Comparison of ENCODE assay signal across 34 cellular contexts in genomic region chr19:51226068-51226467, GRCh38. TPM values are rescaled to one million over a fixed set of nuclear protein-coding genes. Genes with fewer than 3 reads are reported as not detected.
A peak's percentile ranks its signal among the peaks of the same experiment; 100 is the strongest.
DNase-seq lines count a peak whose midpoint lies in the region; ATAC-seq and TF ChIP-seq lines count a peak whose summit lies in the region.
"Had no signal": no experiment of that assay in that cellular context is flagged by ENCODE, and none has a peak within 500 bp of the region (broad histone marks: within the 10 kb centered on the region; RNA-seq: fewer than 3 reads in every experiment).

No MANE protein-coding gene starts in this region.

- no peak overlapping the region for H3K27ac ChIP-seq in neuronal stem cell (replicated peaks; ENCODE audit: low read length)
- H3K27ac ChIP-seq: A549, C4-2B, cardiac muscle cell, hepatocyte, ovary, uterus had no signal

- peak overlapping the region; percentile 67 for H3K23ac ChIP-seq in neuronal stem cell (ENCODE audit: low read depth, low read length, poor library complexity)

- WGBS in neuronal stem cell (ENCODE audit: extremely low coverage in 2 of 2, insufficient read length in 2 of 2, insufficient replicate concordance in 1 of 2), 2 donors: no CpG with 5 or more reads among the region's 3 CpGs

- peaks cover 41% of the 10 kb centered on the region for H3K27me3 Mint-ChIP-seq in activated CD4-positive, alpha-beta T cell treated with anti-CD3 and anti-CD28 coated beads, Interleukin-2, amount 10 ng/mL, durations not matched to agents 24 days and 14 days
- peaks cover 43% of the 10 kb centered on the region for H3K27me3 Mint-ChIP-seq in activated CD4-positive, alpha-beta T cell treated with anti-CD3 and anti-CD28 coated beads for 36 hours

- CTCF ChIA-PET in activated CD4-positive, alpha-beta T cell treated with anti-CD3 and anti-CD28 coated beads for 36 hours (lab: Charles Lee): interaction anchor here (0.6 kb wide), 1 partner anchor 141 kb away, joined by 3 read pairs; no protein-coding TSS in a partner anchor

- POLR2A ChIA-PET in activated CD4-positive, alpha-beta T cell treated with anti-CD3 and anti-CD28 coated beads for 36 hours (lab: Charles Lee): no interaction called here

- no peak for TF ChIP-seq CTCF in GM12864 (IDR thresholded peaks at IDR 0.05; ENCODE audit: low read depth, low read length, missing control alignments)

- H3K9me3 Mint-ChIP-seq in activated CD4-positive, alpha-beta T cell treated with anti-CD3 and anti-CD28 coated beads, Interleukin-2, amount 10 ng/mL, durations not matched to agents 24 days and 14 days: no peaks in the 10 kb centered on the region
- H3K9me3 Mint-ChIP-seq in activated CD4-positive, alpha-beta T cell treated with anti-CD3 and anti-CD28 coated beads for 36 hours (ENCODE audit: low read depth): no peaks in the 10 kb centered on the region
- no peaks in the 10 kb centered on the region for H3K9me3 Mint-ChIP-seq in stimulated activated effector memory CD8-positive, alpha-beta T cell treated with anti-CD3 and anti-CD28 coated beads, Interleukin-12 subunit alpha, Interleukin-12 subunit beta, amount 100 ng/mL, for 72 hours
- H3K9me3 Mint-ChIP-seq: IgD-negative memory B cell had no signal

- H3K27ac Mint-ChIP-seq in activated CD4-positive, alpha-beta T cell treated with anti-CD3 and anti-CD28 coated beads, Interleukin-2, amount 10 ng/mL, durations not matched to agents 24 days and 14 days: peak overlapping the region; percentile 67
- no peak overlapping the region for H3K27ac Mint-ChIP-seq in activated CD4-positive, alpha-beta T cell treated with anti-CD3 and anti-CD28 coated beads for 36 hours
- H3K27ac Mint-ChIP-seq in stimulated activated effector memory CD8-positive, alpha-beta T cell treated with anti-CD3 and anti-CD28 coated beads, Interleukin-12 subunit alpha, Interleukin-12 subunit beta, amount 100 ng/mL, for 72 hours: no peak overlapping the region
- H3K27ac Mint-ChIP-seq: HFFc6, IgD-negative memory B cell had no signal

- H2BK12ac ChIP-seq in neuronal stem cell (ENCODE audit: low read length): no peak overlapping the region

- intact Hi-C loops in activated CD4-positive, alpha-beta T cell treated with anti-CD3 and anti-CD28 coated beads, Interleukin-2, amount 10 ng/mL, durations not matched to agents 24 days and 14 days (cut with micrococcal nuclease): loop anchor here (2.0 kb wide), 1 partner anchor 31 kb away; no protein-coding TSS in a partner anchor
- intact Hi-C loops in activated CD4-positive, alpha-beta T cell treated with anti-CD3 and anti-CD28 coated beads for 36 hours (cut with DNase I, micrococcal nuclease): no loop called here

- H3K9me3 ChIP-seq in neuronal stem cell (replicated peaks in 1 of 2; ENCODE audit: control insufficient read depth in 2 of 2, insufficient read depth in 1 of 2, low read depth in 1 of 2, low read length in 2 of 2): no peaks in the 10 kb centered on the region
- H3K9me3 ChIP-seq: A549, ovary, uterus had no signal

- H3K4me3 Mint-ChIP-seq in activated CD4-positive, alpha-beta T cell treated with anti-CD3 and anti-CD28 coated beads, Interleukin-2, amount 10 ng/mL, durations not matched to agents 24 days and 14 days: peak overlapping the region; percentile 80
- H3K4me3 Mint-ChIP-seq in activated CD4-positive, alpha-beta T cell treated with anti-CD3 and anti-CD28 coated beads for 36 hours: no peak overlapping the region
- no peak overlapping the region for H3K4me3 Mint-ChIP-seq in stimulated activated effector memory CD8-positive, alpha-beta T cell treated with anti-CD3 and anti-CD28 coated beads, Interleukin-12 subunit alpha, Interleukin-12 subunit beta, amount 100 ng/mL, for 72 hours
- H3K4me3 Mint-ChIP-seq: HFFc6, IgD-negative memory B cell had no signal

- H3K4me1 Mint-ChIP-seq in activated CD4-positive, alpha-beta T cell treated with anti-CD3 and anti-CD28 coated beads, Interleukin-2, amount 10 ng/mL, durations not matched to agents 24 days and 14 days: peaks cover 32% of the 10 kb centered on the region
- no peaks in the 10 kb centered on the region for H3K4me1 Mint-ChIP-seq in activated CD4-positive, alpha-beta T cell treated with anti-CD3 and anti-CD28 coated beads for 36 hours
- H3K4me1 Mint-ChIP-seq in stimulated activated effector memory CD8-positive, alpha-beta T cell treated with anti-CD3 and anti-CD28 coated beads, Interleukin-12 subunit alpha, Interleukin-12 subunit beta, amount 100 ng/mL, for 72 hours: no peaks in the 10 kb centered on the region
- H3K4me1 Mint-ChIP-seq: IgD-negative memory B cell had no signal

- ATAC-seq in activated CD4-positive, alpha-beta T cell treated with anti-CD3 and anti-CD28 coated beads for 36 hours: no peak
- no peak for ATAC-seq in GM18502 (IDR thresholded peaks at IDR 0.05; ENCODE audit: poor library complexity, unreplicated experiment)
- ATAC-seq in stimulated activated effector memory CD8-positive, alpha-beta T cell treated with anti-CD3 and anti-CD28 coated beads, Interleukin-12 subunit alpha, Interleukin-12 subunit beta, amount 100 ng/mL, for 72 hours: no peak
- ATAC-seq: activated CD4-positive, CD25-positive, alpha-beta regulatory T cell treated with anti-CD3 and anti-CD28 coated beads, Interleukin-2, amount 50 U/mL, for 24 hours; PC-3; right cardiac atrium had no signal

- no peak overlapping the region for H2BK5ac ChIP-seq in neuronal stem cell (ENCODE audit: low read length)

- H3K79me1 ChIP-seq in neuronal stem cell (ENCODE audit: low read depth, low read length): no peaks in the 10 kb centered on the region

- H3K4me2 ChIP-seq in neuronal stem cell (ENCODE audit: insufficient read depth, low read length, poor library complexity, severe bottlenecking): no peak overlapping the region
- H3K4me2 ChIP-seq: A549, hepatocyte had no signal

- H3K9ac ChIP-seq in neuronal stem cell (ENCODE audit: low read depth, low read length, poor library complexity): no peak overlapping the region

- no peak overlapping the region for H4K91ac ChIP-seq in neuronal stem cell (ENCODE audit: low read depth, low read length, poor library complexity)

- H3K14ac ChIP-seq in neuronal stem cell (ENCODE audit: low read length): peak overlapping the region; percentile 27

- H3K36me3 ChIP-seq in neuronal stem cell (replicated peaks in 1 of 2; ENCODE audit: control insufficient read depth in 2 of 2, insufficient read depth in 2 of 2, low read length in 2 of 2): no peaks in the 10 kb centered on the region
- H3K36me3 ChIP-seq: cardiac muscle cell, ovary, uterus had no signal

- no peak overlapping the region for H2BK15ac ChIP-seq in neuronal stem cell (ENCODE audit: low read length)

- H2AFZ ChIP-seq in neuronal stem cell (ENCODE audit: low read length): no peak overlapping the region
- H2AFZ ChIP-seq: hepatocyte had no signal

- H4K8ac ChIP-seq in neuronal stem cell (ENCODE audit: low read depth, low read length): peak overlapping the region; percentile 65

- H3K36me3 Mint-ChIP-seq in activated CD4-positive, alpha-beta T cell treated with anti-CD3 and anti-CD28 coated beads, Interleukin-2, amount 10 ng/mL, durations not matched to agents 24 days and 14 days (ENCODE audit: low read depth): peaks cover 4% of the 10 kb centered on the region
- no peaks in the 10 kb centered on the region for H3K36me3 Mint-ChIP-seq in activated CD4-positive, alpha-beta T cell treated with anti-CD3 and anti-CD28 coated beads for 36 hours (ENCODE audit: low read depth)
- H3K36me3 Mint-ChIP-seq in stimulated activated effector memory CD8-positive, alpha-beta T cell treated with anti-CD3 and anti-CD28 coated beads, Interleukin-12 subunit alpha, Interleukin-12 subunit beta, amount 100 ng/mL, for 72 hours: no peaks in the 10 kb centered on the region
- H3K36me3 Mint-ChIP-seq: IgD-negative memory B cell had no signal

- H3K4me3 ChIP-seq in GM12864 (ENCODE audit: low read depth, low read length) (peak overlapping the region; percentile 19; the same call in 1 of the 2 replicates), neuronal stem cell (ENCODE audit: low read length in 2 of 2) (no peak overlapping the region)
- H3K4me3 ChIP-seq: A549, cardiac muscle cell, hepatocyte, ovary, uterus had no signal

- H3K4me1 ChIP-seq in neuronal stem cell (ENCODE audit: control insufficient read depth in 2 of 2, insufficient read depth in 1 of 2, low read depth in 1 of 2, low read length in 2 of 2): no peaks in the 10 kb centered on the region
- H3K4me1 ChIP-seq: A549, uterus had no signal

- no peak overlapping the region for H3K18ac ChIP-seq in neuronal stem cell (ENCODE audit: low read length)

- no peak overlapping the region for H2AK5ac ChIP-seq in neuronal stem cell (ENCODE audit: low read depth, low read length)

- no peak overlapping the region for H2BK120ac ChIP-seq in neuronal stem cell (ENCODE audit: low read depth, low read length)

- H3K4ac ChIP-seq in neuronal stem cell (ENCODE audit: low read length): no peak overlapping the region

- H3K27me3 ChIP-seq in neuronal stem cell (ENCODE audit: control insufficient read depth in 3 of 3, insufficient read depth in 3 of 3, low read depth in 1 of 3, low read length in 3 of 3): peaks cover 0 to 4% (median 0%) of the 10 kb centered on the region in 3 experiments
- H3K27me3 ChIP-seq: cardiac muscle cell, ovary, uterus had no signal

- DNase-seq in activated CD4-positive, alpha-beta T cell treated with anti-CD3 and anti-CD28 coated beads, Interleukin-2, amount 10 ng/mL, durations not matched to agents 24 days and 14 days: no peak
- no peak for DNase-seq in activated CD4-positive, alpha-beta T cell treated with anti-CD3 and anti-CD28 coated beads for 36 hours
- DNase-seq in GM12864 (ENCODE audit: low read depth): no peak
- DNase-seq in UCSD-AML1 (lab: John Stamatoyannopoulos, UW; ENCODE audit: unreplicated experiment): peak; percentile 35
- DNase-seq in neuronal stem cell (ENCODE audit: low spot score): no peak
- no peak for DNase-seq in stimulated activated effector memory CD8-positive, alpha-beta T cell treated with anti-CD3 and anti-CD28 coated beads, Interleukin-12 subunit alpha, Interleukin-12 subunit beta, amount 100 ng/mL, for 72 hours (ENCODE audit: low spot score in 2 of 2)
- DNase-seq in NCI-H1092 (lab: John Stamatoyannopoulos, UW): no peak
- DNase-seq: activated CD8-positive, alpha-beta memory T cell treated with anti-CD3 and anti-CD28 coated beads, Interleukin-2, amount 50 U/mL, for 48 hours; activated effector memory CD4-positive, alpha-beta T cell treated with anti-CD3 and anti-CD28 coated beads, Interleukin-2, amount 50 U/mL, for 16 hours; amniotic stem cell; foreskin fibroblast; HFFc6; NCI-H1048; NCI-H2029; NCI-H345; NCI-H82; ovary; PC-3; right cardiac atrium; SHP77 treated with DMSO at 0.1 percent for 48 hours; stimulated activated CD8-positive, alpha-beta memory T cell treated with anti-CD3 and anti-CD28 coated beads, Interleukin-4, amount 100 ng/mL, for 48 hours; uterus had no signal

RNA-seq across cellular contexts. Expression of gene CD33, which starts 1.2 kb away (rescaled TPM):
- 6.5 and 8.7 TPM in 2 replicates for total RNA-seq in activated CD4-positive, alpha-beta T cell treated with anti-CD3 and anti-CD28 coated beads, Interleukin-2, amount 10 ng/mL, durations not matched to agents 24 days and 14 days
- total RNA-seq in activated CD4-positive, alpha-beta T cell treated with anti-CD3 and anti-CD28 coated beads for 36 hours: under 1 TPM; 0.26 to 0.27 TPM
- polyA plus RNA-seq in neuronal stem cell (2013, experiment 1 of 2): not detected
- polyA plus RNA-seq in neuronal stem cell (2013, experiment 2 of 2): not detected
- total RNA-seq: cardiac muscle cell, epithelial cell of proximal tubule, G401, HFFc6, lung microvascular endothelial cell had no signal
- polyA plus RNA-seq: cardiac muscle cell had no signal

RNA-seq across cellular contexts. Expression of gene SIGLECL1, which starts 24.8 kb away (rescaled TPM):
- total RNA-seq in activated CD4-positive, alpha-beta T cell treated with anti-CD3 and anti-CD28 coated beads, Interleukin-2, amount 10 ng/mL, durations not matched to agents 24 days and 14 days: not detected in 2 replicates
- total RNA-seq in activated CD4-positive, alpha-beta T cell treated with anti-CD3 and anti-CD28 coated beads for 36 hours: not detected
- not detected for polyA plus RNA-seq in neuronal stem cell (2013, experiment 1 of 2)
- not detected for polyA plus RNA-seq in neuronal stem cell (2013, experiment 2 of 2)
- total RNA-seq: cardiac muscle cell; epithelial cell of proximal tubule; G401; hepatocyte; HFFc6; lung microvascular endothelial cell; ovary; PC-3; right cardiac atrium; subcutaneous adipose tissue; T-helper 2 cell treated with Interferon-gamma antibody and Interleukin-4, amounts not matched to agents 100 ng/mL and 5 ng/mL, for 36 hours had no signal
- polyA plus RNA-seq: A549, cardiac muscle cell, hepatocyte, IgD-negative memory B cell, ovary, right cardiac atrium had no signal
